In genomic region chr14:105162374-105162979, GRCh38 we compare ENCODE assay signal across 1 cellular context.
TF ChIP-seq lines count a peak whose summit lies in the region.

No MANE protein-coding gene starts in this region.

TF ChIP-seq in H1, 55 proteins besides CTCF, POLR2A, EP300 and RAD21 (continued from another document):
- TF ChIP-seq CHD7 (IDR thresholded peaks at IDR 0.05; ENCODE audit: insufficient replicate concordance, low read length) (no peak), TAF1 (IDR thresholded peaks at IDR 0.05; ENCODE audit: low read depth, low read length) (no peak), ZNF274 (IDR thresholded peaks at IDR 0.05; ENCODE audit: borderline replicate concordance, extremely low read depth, low read length) (no peak), EGR1 (IDR thresholded peaks at IDR 0.05; ENCODE audit: borderline replicate concordance, low read depth, low read length) (no peak), KDM5A (IDR thresholded peaks at IDR 0.05; ENCODE audit: low read length) (no peak), JUN (IDR thresholded peaks at IDR 0.05; ENCODE audit: low read depth, low read length) (no peak), SP2 (IDR thresholded peaks at IDR 0.05; ENCODE audit: low read length) (no peak)
TF ChIP-seq in H1: peak in this region for 0.
